In genomic region chr4:152938237-152938969, GRCh38 we compare ENCODE assay signal across 8 cellular contexts. TPM values are rescaled to one million over a fixed set of nuclear protein-coding genes. Genes with fewer than 3 reads are reported as not detected.
DNase-seq lines count a peak whose midpoint lies in the region; ATAC-seq, FAIRE-seq and TF ChIP-seq lines count a peak whose summit lies in the region.

No MANE protein-coding gene starts in this region.

- H3K36me3 ChIP-seq in astrocyte (ENCODE audit: insufficient read depth, low read length) (no peaks in the 10 kb centered on the region), left lung (peaks cover 0 to 2% of the 10 kb centered on the region in 2 donors), thyroid gland (no peaks in the 10 kb centered on the region)

- H3K4me1 Mint-ChIP-seq in activated CD8-positive, alpha-beta memory T cell treated with anti-CD3 and anti-CD28 coated beads, Interleukin-2, amount 10 ng/mL, durations not matched to agents 7 days and 5 days: peaks cover 23% of the 10 kb centered on the region
- peaks cover 6% of the 10 kb centered on the region for H3K4me1 Mint-ChIP-seq in astrocyte (ENCODE audit: low read depth, unreplicated experiment)

- peak overlapping the region; percentile 67 for H3K4me3 Mint-ChIP-seq in activated CD8-positive, alpha-beta memory T cell treated with anti-CD3 and anti-CD28 coated beads, Interleukin-2, amount 10 ng/mL, durations not matched to agents 7 days and 5 days
- peak overlapping the region; percentile 81 for H3K4me3 Mint-ChIP-seq in astrocyte (ENCODE audit: unreplicated experiment)

- no peak for DNase-seq in activated CD8-positive, alpha-beta memory T cell treated with anti-CD3 and anti-CD28 coated beads, Interleukin-2, amount 10 ng/mL, durations not matched to agents 7 days and 5 days
- DNase-seq in activated CD8-positive, alpha-beta memory T cell treated with anti-CD3 and anti-CD28 coated beads for 24 hours: no peak
- no peak for DNase-seq in astrocyte (ENCODE audit: low read depth)
- DNase-seq in left lung: peak in 1 of 2 donors; percentile 41
- peak; percentile 90 to 94 for DNase-seq in thyroid gland
- no peak for DNase-seq in NCI-H2196 (lab: John Stamatoyannopoulos, UW; ENCODE audit: unreplicated experiment)
- no peak for DNase-seq in midbrain (lab: John Stamatoyannopoulos, UW)

- TF ChIP-seq POLR2A in thyroid gland (IDR thresholded peaks at IDR 0.05): peak in 1 of 2 donors; percentile 74

- peaks cover 68% of the 10 kb centered on the region for H3K27me3 Mint-ChIP-seq in activated CD8-positive, alpha-beta memory T cell treated with anti-CD3 and anti-CD28 coated beads, Interleukin-2, amount 10 ng/mL, durations not matched to agents 7 days and 5 days
- peaks cover 25% of the 10 kb centered on the region for H3K27me3 Mint-ChIP-seq in astrocyte (ENCODE audit: low read depth, unreplicated experiment)

- TF ChIP-seq CTCF in astrocyte (IDR thresholded peaks at IDR 0.05; ENCODE audit: insufficient read depth, low read depth, low read length) (no peak), left lung (IDR thresholded peaks at IDR 0.05) (no peak), thyroid gland (IDR thresholded peaks at IDR 0.05) (no peak)

- peaks cover 3% of the 10 kb centered on the region for H3K36me3 Mint-ChIP-seq in activated CD8-positive, alpha-beta memory T cell treated with anti-CD3 and anti-CD28 coated beads, Interleukin-2, amount 10 ng/mL, durations not matched to agents 7 days and 5 days
- H3K36me3 Mint-ChIP-seq in astrocyte (ENCODE audit: low read depth, unreplicated experiment): peaks cover 5% of the 10 kb centered on the region

- WGBS in thyroid gland, 2 donors: 9 to 15% methylated on average over 18 of the region's 18 CpGs

- peak overlapping the region; percentile 67 for H3K9ac ChIP-seq in astrocyte (ENCODE audit: low read length)

- no peaks in the 10 kb centered on the region for H4K20me1 ChIP-seq in astrocyte (ENCODE audit: insufficient read depth, low read length)

- H2AFZ ChIP-seq in astrocyte (ENCODE audit: low read depth, low read length): no peak overlapping the region

- peak overlapping the region; percentile 67 for H3K4me3 ChIP-seq in astrocyte (ENCODE audit: insufficient read depth, low read depth, low read length)
- H3K4me3 ChIP-seq in left lung: peak overlapping the region; percentile 58 to 65
- H3K4me3 ChIP-seq in thyroid gland (replicated peaks in 1 of 3): peak overlapping the region in 2 of 3 donors; percentile 51 to 84

- CTCF ChIA-PET in activated CD8-positive, alpha-beta memory T cell treated with anti-CD3 and anti-CD28 coated beads, Interleukin-2, amount 10 ng/mL, durations not matched to agents 7 days and 5 days (lab: Charles Lee): interaction anchor here (1.1 kb wide), 1 partner anchor 189 kb away, joined by 4 read pairs; no protein-coding TSS in a partner anchor

- H3K27ac Mint-ChIP-seq in activated CD8-positive, alpha-beta memory T cell treated with anti-CD3 and anti-CD28 coated beads, Interleukin-2, amount 10 ng/mL, durations not matched to agents 7 days and 5 days: no peak overlapping the region
- peak overlapping the region; percentile 72 for H3K27ac Mint-ChIP-seq in astrocyte (ENCODE audit: unreplicated experiment)

- peaks cover 4% of the 10 kb centered on the region for H3K79me2 ChIP-seq in astrocyte (ENCODE audit: insufficient read depth, low read length)

- intact Hi-C loops in left lung (cut with DNase I): no loop called here
- intact Hi-C loops in thyroid gland (cut with DNase I): no loop called here

- no peaks in the 10 kb centered on the region for H3K9me3 Mint-ChIP-seq in activated CD8-positive, alpha-beta memory T cell treated with anti-CD3 and anti-CD28 coated beads, Interleukin-2, amount 10 ng/mL, durations not matched to agents 7 days and 5 days (ENCODE audit: low read depth)
- peaks cover 2% of the 10 kb centered on the region for H3K9me3 Mint-ChIP-seq in astrocyte (ENCODE audit: unreplicated experiment)

- no peak for FAIRE-seq in astrocyte (lab: Jason Lieb, UNC)

- no peak for ATAC-seq in activated CD8-positive, alpha-beta memory T cell treated with anti-CD3 and anti-CD28 coated beads, Interleukin-2, amount 10 ng/mL, durations not matched to agents 7 days and 5 days
- peak; percentile 15 for ATAC-seq in left lung
- ATAC-seq in HG03095 (IDR thresholded peaks at IDR 0.05; ENCODE audit: unreplicated experiment): no peak

- H3K4me2 ChIP-seq in astrocyte (ENCODE audit: low read length): peak overlapping the region; percentile 94

- peaks cover 13% of the 10 kb centered on the region for H3K4me1 ChIP-seq in astrocyte (ENCODE audit: insufficient read depth, low read length)
- H3K4me1 ChIP-seq in left lung: peaks cover 0 to 33% of the 10 kb centered on the region in 2 donors
- peaks cover 19 to 21% of the 10 kb centered on the region in 2 donors for H3K4me1 ChIP-seq in thyroid gland

- no peaks in the 10 kb centered on the region for H3K9me3 ChIP-seq in astrocyte (ENCODE audit: insufficient read depth, low read depth, low read length)
- no peaks in the 10 kb centered on the region for H3K9me3 ChIP-seq in left lung
- no peaks in the 10 kb centered on the region for H3K9me3 ChIP-seq in thyroid gland

- H3K27ac ChIP-seq in astrocyte (ENCODE audit: low read depth, low read length) (no peak overlapping the region), left lung (peak overlapping the region; percentile 23 to 82), thyroid gland (peak overlapping the region; percentile 76 to 94 (median 81))

- peaks cover 40% of the 10 kb centered on the region for H3K27me3 ChIP-seq in astrocyte (ENCODE audit: insufficient read depth, low read length)
- peaks cover 5 to 77% of the 10 kb centered on the region in 2 donors for H3K27me3 ChIP-seq in left lung
- no peaks in the 10 kb centered on the region for H3K27me3 ChIP-seq in thyroid gland

RNA-seq across cellular contexts. Expression of gene FHDC1, which starts 2.3 kb away (rescaled TPM):
- under 1 TPM; 0.12 to 0.14 TPM for total RNA-seq in activated CD8-positive, alpha-beta memory T cell treated with anti-CD3 and anti-CD28 coated beads, Interleukin-2, amount 10 ng/mL, durations not matched to agents 7 days and 5 days
- total RNA-seq in astrocyte (1.5 and 1.7 TPM in 2 replicates), left lung (10 to 100 TPM; 22.4 to 32.9 TPM), thyroid gland (10 to 100 TPM; 12.4 to 26.2 (median 18.3) TPM)

Comparison
In these comparisons a context has a peak if more than half of its experiments do, and no peak if none do; other contexts are left out.
1. DNase-seq: peak in thyroid gland (2 of 2); none in activated CD8-positive, alpha-beta memory T cell treated with anti-CD3 and anti-CD28 coated beads, Interleukin-2, amount 10 ng/mL, durations not matched to agents 7 days and 5 days (single experiment), activated CD8-positive, alpha-beta memory T cell treated with anti-CD3 and anti-CD28 coated beads for 24 hours (single experiment), astrocyte (single experiment), NCI-H2196 (single experiment) and midbrain (single experiment).
2. Peak in every context shown above with its lines, with median percentiles within 50 percentile points of each other: H3K4me3 ChIP-seq.